8 cellular contexts compared by ENCODE assay signal in genomic region chrX:118536687-118537461, GRCh38. TPM values are rescaled to one million over a fixed set of nuclear protein-coding genes. Genes with fewer than 3 reads are reported as not detected.
DNase-seq lines count a peak whose midpoint lies in the region; ATAC-seq and TF ChIP-seq lines count a peak whose summit lies in the region.

No MANE protein-coding gene starts in this region.

- H3K36me3 ChIP-seq in GM23248 (ENCODE audit: low read depth): no peaks in the 10 kb centered on the region
- H3K36me3 ChIP-seq in KMS-11 (ENCODE audit: insufficient read depth): no peaks in the 10 kb centered on the region
- no peaks in the 10 kb centered on the region for H3K36me3 ChIP-seq in stomach

- H3K36me3 Mint-ChIP-seq in activated CD4-positive, alpha-beta T cell treated with anti-CD3 and anti-CD28 coated beads for 36 hours (ENCODE audit: low read depth): peaks cover 6% of the 10 kb centered on the region

- H3F3A ChIP-seq in GM23248 (ENCODE audit: insufficient read depth): 0 out of 2 replicates have a peak, but pooled peaks cover 8% of the 10 kb centered on the region

- TF ChIP-seq EP300 in stomach (IDR thresholded peaks at IDR 0.05): no peak

- H3K27me3 Mint-ChIP-seq in activated CD4-positive, alpha-beta T cell treated with anti-CD3 and anti-CD28 coated beads for 36 hours: no peaks in the 10 kb centered on the region

- intact Hi-C loops in activated CD4-positive, alpha-beta T cell treated with anti-CD3 and anti-CD28 coated beads for 36 hours (cut with DNase I, micrococcal nuclease): loop anchor here (1.0 to 2.0 kb wide), 4 partner anchors 9 to 190 kb away; partner anchors contain the start of genes DOCK11 (in 1 of the 2) and WDR44 (in 1 of the 2)
- intact Hi-C loops in stomach (cut with DNase I; ENCODE audit: low total_unique reads): no loop called here

- H3K27me3 ChIP-seq in GM23248 (replicated peaks; ENCODE audit: insufficient read depth): no peaks in the 10 kb centered on the region
- no peaks in the 10 kb centered on the region for H3K27me3 ChIP-seq in KMS-11 (ENCODE audit: insufficient read depth, low read depth)
- no peaks in the 10 kb centered on the region for H3K27me3 ChIP-seq in stomach

- H3K9me3 ChIP-seq in GM23248 (ENCODE audit: low read depth): no peaks in the 10 kb centered on the region
- H3K9me3 ChIP-seq in stomach: no peaks in the 10 kb centered on the region

- no peak overlapping the region for H2AFZ ChIP-seq in GM23248
- H2AFZ ChIP-seq in KMS-11 (ENCODE audit: low read depth): peak overlapping the region; percentile 67

- H3K27ac ChIP-seq in GM23248 (no peak overlapping the region), KMS-11 (peak overlapping the region; percentile 89), stomach (peak overlapping the region in 2 of 5 donors; percentile 29 to 33)

- in situ Hi-C loops in GM13977 (cut with MboI; ENCODE audit: low pct_unique_long_range_greater_than_20kb, low sequenced_read_pairs, unreplicated experiment) (no loop called here), GM23248 (cut with MboI) (no loop called here)

- H3K79me2 ChIP-seq in GM23248 (ENCODE audit: insufficient read depth) (peaks cover 13% of the 10 kb centered on the region; the same call in 1 of the 2 replicates), KMS-11 (ENCODE audit: insufficient read depth, low read depth) (no peaks in the 10 kb centered on the region)

- DNase-seq in GM13977 (ENCODE audit: low spot score) (no peak), GM23248 (peak; percentile 31), erythroblast (lab: John Stamatoyannopoulos, UW) (peak; percentile 29 to 38), retinal pigment epithelial cell (ENCODE audit: low read depth) (no peak), stomach (no peak), NCI-H2107 (lab: John Stamatoyannopoulos, UW) (no peak)
- DNase-seq in activated CD4-positive, alpha-beta T cell treated with anti-CD3 and anti-CD28 coated beads for 36 hours: peak; percentile 64

- H4K20me1 ChIP-seq in GM23248 (ENCODE audit: insufficient read depth) (no peaks in the 10 kb centered on the region), KMS-11 (ENCODE audit: insufficient read depth) (no peaks in the 10 kb centered on the region)

- H3K4me2 ChIP-seq in GM23248 (ENCODE audit: unreplicated experiment) (no peak overlapping the region), KMS-11 (peak overlapping the region; percentile 55)

- no peaks in the 10 kb centered on the region for H3K9me2 ChIP-seq in GM23248 (ENCODE audit: insufficient read depth)

- TF ChIP-seq POLR2A in erythroblast (IDR thresholded peaks at IDR 0.05; ENCODE audit: low read length): no peak
- TF ChIP-seq POLR2A in stomach (IDR thresholded peaks at IDR 0.05): no peak

- H3K9ac ChIP-seq in GM23248 (no peak overlapping the region), KMS-11 (peak overlapping the region; percentile 57; the same call in 1 of the 2 replicates)

- H3K4me1 Mint-ChIP-seq in activated CD4-positive, alpha-beta T cell treated with anti-CD3 and anti-CD28 coated beads for 36 hours: peaks cover 70% of the 10 kb centered on the region

- H3K27ac Mint-ChIP-seq in activated CD4-positive, alpha-beta T cell treated with anti-CD3 and anti-CD28 coated beads for 36 hours: peak overlapping the region; percentile 96

- 63 to 65% methylated on average over 6 of the region's 6 CpGs for WGBS in GM23248 (ENCODE audit: low coverage in 1 of 2, low lambda C conversion rate in 2 of 2, missing lambda C conversion rate in 2 of 2), 2 experiments
- WGBS in stomach, 5 donors: 20 to 40% (median 30%) methylated on average over 6 of the region's 6 CpGs

- H3K9me3 Mint-ChIP-seq in activated CD4-positive, alpha-beta T cell treated with anti-CD3 and anti-CD28 coated beads for 36 hours (ENCODE audit: low read depth): no peaks in the 10 kb centered on the region

- H3K4me3 ChIP-seq in GM23248 (no peak overlapping the region), KMS-11 (IDR thresholded peaks at IDR 0.05; ENCODE audit: insufficient read depth, low read depth, low read length) (no peak overlapping the region), retinal pigment epithelial cell (ENCODE audit: low read length) (no peak overlapping the region), stomach (no peak overlapping the region)

- H3K4me1 ChIP-seq in GM23248 (ENCODE audit: insufficient read depth) (peaks cover 14% of the 10 kb centered on the region; the same call in 1 of the 2 replicates), KMS-11 (ENCODE audit: low read depth, poor library complexity, severe bottlenecking) (peaks cover 31% of the 10 kb centered on the region), stomach (peaks cover 0 to 19% (median 0%) of the 10 kb centered on the region in 4 donors)

- TF ChIP-seq CTCF in GM13977 (IDR thresholded peaks at IDR 0.05; ENCODE audit: extremely low read depth, insufficient read depth, missing control alignments) (peak; percentile 41), KMS-11 (conservative IDR thresholded peaks at IDR 0.05; ENCODE audit: low read depth, low read length) (peak; percentile 71), retinal pigment epithelial cell (conservative IDR thresholded peaks at IDR 0.05; ENCODE audit: low read depth, low read length) (peak; percentile 43), stomach (IDR thresholded peaks at IDR 0.05) (no peak)

- POLR2A ChIA-PET in activated CD4-positive, alpha-beta T cell treated with anti-CD3 and anti-CD28 coated beads for 36 hours (lab: Charles Lee): interaction anchor here (0.7 kb wide), 1 partner anchor 64 kb away, joined by 3 read pairs; no protein-coding TSS in a partner anchor

- CTCF ChIA-PET in activated CD4-positive, alpha-beta T cell treated with anti-CD3 and anti-CD28 coated beads for 36 hours (lab: Charles Lee): interaction anchor here (1.0 to 1.4 kb wide), 2 partner anchors 8 to 15 kb away, joined by 4 read pairs; no protein-coding TSS in a partner anchor

- ATAC-seq in activated CD4-positive, alpha-beta T cell treated with anti-CD3 and anti-CD28 coated beads for 36 hours: peak; percentile 50

- H3K4me3 Mint-ChIP-seq in activated CD4-positive, alpha-beta T cell treated with anti-CD3 and anti-CD28 coated beads for 36 hours: peak overlapping the region; percentile 46

RNA-seq across cellular contexts. Expression of gene DOCK11, which starts 41.3 kb away (rescaled TPM):
- total RNA-seq in GM23248 (2014; rRNA removed; shearing (Covaris generic)): 15.6 and 21.9 TPM in 2 replicates
- 9.8 and 11.7 TPM in 2 replicates for polyA plus RNA-seq in GM23248 (2016; fragmentation: Nextera tagmentation; extraction: Ambion mirVana)
- total RNA-seq in activated CD4-positive, alpha-beta T cell treated with anti-CD3 and anti-CD28 coated beads for 36 hours: 10 to 100 TPM; 37.2 to 47.3 TPM
- 10 to 100 TPM in 3 of 5 donors, 1 to 10 TPM in 2; 3.5 to 34.0 (median 17.0) TPM for total RNA-seq in stomach
- 1 to 10 TPM; 4.7 to 6.8 (median 5.7) TPM for polyA plus RNA-seq in stomach

Comparison
In these comparisons a context has a peak if more than half of its experiments do, and no peak if none do; other contexts are left out.
1. DNase-seq: peak in GM23248 (single experiment), activated CD4-positive, alpha-beta T cell treated with anti-CD3 and anti-CD28 coated beads for 36 hours (single experiment) and erythroblast (2 of 2); none in GM13977 (single experiment), retinal pigment epithelial cell (single experiment), stomach (single experiment) and NCI-H2107 (single experiment).
2. CTCF ChIP-seq: peak in GM13977 (single experiment), KMS-11 (single experiment) and retinal pigment epithelial cell (single experiment); none in stomach (0 of 7).